Comparison of ENCODE assay signal across 11 cellular contexts in the genomic region with DNA sequence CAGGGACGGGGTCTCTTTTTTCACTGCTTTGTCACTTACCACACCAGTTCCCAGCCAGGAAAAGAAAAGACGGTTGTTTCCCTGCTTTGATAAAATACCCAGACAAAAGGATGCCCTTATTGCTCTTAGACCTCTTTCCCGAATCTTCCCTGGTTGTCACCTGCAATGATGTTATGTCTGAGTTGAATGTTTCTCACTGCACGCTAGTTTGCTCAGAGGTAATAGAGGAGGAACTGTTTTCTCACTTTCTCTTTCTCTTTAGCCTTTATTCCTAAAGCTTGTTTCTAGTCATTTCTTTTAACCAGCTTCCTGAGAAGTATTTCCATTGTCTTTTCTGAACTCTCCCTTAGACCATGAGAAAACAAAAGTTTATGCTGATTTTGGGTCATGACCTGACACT. TPM values are rescaled to one million over a fixed set of nuclear protein-coding genes. Genes with fewer than 3 reads are reported as not detected.
DNase-seq lines count a peak whose midpoint lies in the region; ATAC-seq and TF ChIP-seq lines count a peak whose summit lies in the region.
"Had no signal": no experiment of that assay in that cellular context is flagged by ENCODE, and none has a peak within 500 bp of the region (broad histone marks: within the 10 kb centered on the region; RNA-seq: fewer than 3 reads in every experiment).

No MANE protein-coding gene starts in this region.

- DNase-seq in activated naive CD4-positive, alpha-beta T cell treated with anti-CD3 and anti-CD28 coated beads, Interleukin-2, amount 10 ng/mL, durations not matched to agents 7 days and 5 days, result no peak
- DNase-seq in activated naive CD4-positive, alpha-beta T cell treated with Interleukin-2 at 50 U/mL for 16 hours, result no peak
- no peak for DNase-seq in T-helper 2 cell treated with Interferon-gamma antibody and Interleukin-4, amounts not matched to agents 5 μg/mL and 100 μg/mL, for 36 hours (ENCODE audit: low spot score)
- DNase-seq in stimulated activated naive CD8-positive, alpha-beta T cell treated with anti-CD3 and anti-CD28 coated beads, Interleukin-15, amount 100 ng/mL, for 72 hours, result no peak
- no peak for DNase-seq in uterus
- no peak for DNase-seq in thyroid gland
- no peak for DNase-seq in effector CD4-positive, alpha-beta T cell

- intact Hi-C loops in uterus (cut with DNase I; ENCODE audit: low total_unique reads), result no loop called here
- intact Hi-C loops in thyroid gland (cut with DNase I), result no loop called here

- H3K27me3 Mint-ChIP-seq in activated naive CD4-positive, alpha-beta T cell treated with anti-CD3 and anti-CD28 coated beads, Interleukin-2, amount 10 ng/mL, durations not matched to agents 7 days and 5 days, result no peaks in the 10 kb centered on the region
- no peaks in the 10 kb centered on the region for H3K27me3 Mint-ChIP-seq in T-helper 2 cell treated with Interferon-gamma antibody and Interleukin-4, amounts not matched to agents 5 μg/mL and 100 μg/mL, for 36 hours (ENCODE audit: low read depth)
- H3K27me3 Mint-ChIP-seq in stimulated activated naive CD8-positive, alpha-beta T cell treated with anti-CD3 and anti-CD28 coated beads, Interleukin-15, amount 100 ng/mL, for 72 hours, result no peaks in the 10 kb centered on the region

- peak overlapping the region; percentile 41 for H3K4me3 Mint-ChIP-seq in activated naive CD4-positive, alpha-beta T cell treated with anti-CD3 and anti-CD28 coated beads, Interleukin-2, amount 10 ng/mL, durations not matched to agents 7 days and 5 days
- H3K4me3 Mint-ChIP-seq in T-helper 2 cell treated with Interferon-gamma antibody and Interleukin-4, amounts not matched to agents 5 μg/mL and 100 μg/mL, for 36 hours, result peak overlapping the region; percentile 75
- peak overlapping the region; percentile 58 to 80 for H3K4me3 Mint-ChIP-seq in stimulated activated naive CD8-positive, alpha-beta T cell treated with anti-CD3 and anti-CD28 coated beads, Interleukin-15, amount 100 ng/mL, for 72 hours

- peaks cover 4% of the 10 kb centered on the region for H3K36me3 Mint-ChIP-seq in activated naive CD4-positive, alpha-beta T cell treated with anti-CD3 and anti-CD28 coated beads, Interleukin-2, amount 10 ng/mL, durations not matched to agents 7 days and 5 days
- H3K36me3 Mint-ChIP-seq in T-helper 2 cell treated with Interferon-gamma antibody and Interleukin-4, amounts not matched to agents 5 μg/mL and 100 μg/mL, for 36 hours (ENCODE audit: low read depth), result no peaks in the 10 kb centered on the region

- H3K36me3 ChIP-seq in uterus, result no peaks in the 10 kb centered on the region
- H3K36me3 ChIP-seq in thyroid gland, result no peaks in the 10 kb centered on the region

- no peak for TF ChIP-seq CTCF in uterus (IDR thresholded peaks at IDR 0.05)
- TF ChIP-seq CTCF in thyroid gland (IDR thresholded peaks at IDR 0.05), result no peak

- peak; percentile 87 for ATAC-seq in HG02884 (IDR thresholded peaks at IDR 0.05; ENCODE audit: unreplicated experiment)
- ATAC-seq in stimulated activated naive CD8-positive, alpha-beta T cell treated with anti-CD3 and anti-CD28 coated beads, Interleukin-15, amount 100 ng/mL, for 72 hours, result peak; percentile 63
- ATAC-seq: K562 had no signal

- CTCF ChIA-PET in activated naive CD4-positive, alpha-beta T cell treated with anti-CD3 and anti-CD28 coated beads, Interleukin-2, amount 10 ng/mL, durations not matched to agents 7 days and 5 days (lab: Charles Lee), result interaction anchor here (2.8 kb wide), 1 partner anchor 15 kb away, joined by 9 read pairs; no protein-coding TSS in a partner anchor

- H3K4me1 Mint-ChIP-seq in activated naive CD4-positive, alpha-beta T cell treated with anti-CD3 and anti-CD28 coated beads, Interleukin-2, amount 10 ng/mL, durations not matched to agents 7 days and 5 days, result peaks cover 20% of the 10 kb centered on the region
- H3K4me1 Mint-ChIP-seq in T-helper 2 cell treated with Interferon-gamma antibody and Interleukin-4, amounts not matched to agents 5 μg/mL and 100 μg/mL, for 36 hours (ENCODE audit: low read depth), result peaks cover 16% of the 10 kb centered on the region
- peaks cover 10% of the 10 kb centered on the region for H3K4me1 Mint-ChIP-seq in stimulated activated naive CD8-positive, alpha-beta T cell treated with anti-CD3 and anti-CD28 coated beads, Interleukin-15, amount 100 ng/mL, for 72 hours

- H3K27ac Mint-ChIP-seq in activated naive CD4-positive, alpha-beta T cell treated with anti-CD3 and anti-CD28 coated beads, Interleukin-2, amount 10 ng/mL, durations not matched to agents 7 days and 5 days, result peak overlapping the region; percentile 75
- peak overlapping the region; percentile 88 for H3K27ac Mint-ChIP-seq in T-helper 2 cell treated with Interferon-gamma antibody and Interleukin-4, amounts not matched to agents 5 μg/mL and 100 μg/mL, for 36 hours
- H3K27ac Mint-ChIP-seq in stimulated activated naive CD8-positive, alpha-beta T cell treated with anti-CD3 and anti-CD28 coated beads, Interleukin-15, amount 100 ng/mL, for 72 hours, result peak overlapping the region; percentile 72 to 92

- 73 to 78% methylated on average over 4 of the region's 4 CpGs for WGBS in thyroid gland, 2 donors

- H3K9me3 ChIP-seq in uterus (no peaks in the 10 kb centered on the region), thyroid gland (no peaks in the 10 kb centered on the region)

- H3K4me1 ChIP-seq in uterus (no peaks in the 10 kb centered on the region), thyroid gland (no peaks in the 10 kb centered on the region)

- H3K27ac ChIP-seq in uterus (peak overlapping the region in 1 of 2 donors; percentile 30), thyroid gland (no peak overlapping the region)
- H3K27ac ChIP-seq: C4-2B, VCaP had no signal

- no peaks in the 10 kb centered on the region for H3K9me3 Mint-ChIP-seq in activated naive CD4-positive, alpha-beta T cell treated with anti-CD3 and anti-CD28 coated beads, Interleukin-2, amount 10 ng/mL, durations not matched to agents 7 days and 5 days
- H3K9me3 Mint-ChIP-seq in T-helper 2 cell treated with Interferon-gamma antibody and Interleukin-4, amounts not matched to agents 5 μg/mL and 100 μg/mL, for 36 hours, result no peaks in the 10 kb centered on the region
- no peaks in the 10 kb centered on the region for H3K9me3 Mint-ChIP-seq in stimulated activated naive CD8-positive, alpha-beta T cell treated with anti-CD3 and anti-CD28 coated beads, Interleukin-15, amount 100 ng/mL, for 72 hours

- H3K4me3 ChIP-seq in uterus (no peak overlapping the region), thyroid gland (replicated peaks in 1 of 3) (no peak overlapping the region)
- H3K4me3 ChIP-seq: K562 had no signal

- TF ChIP-seq POLR2A in uterus (IDR thresholded peaks at IDR 0.05) (no peak), thyroid gland (IDR thresholded peaks at IDR 0.05) (no peak)

- H3K27me3 ChIP-seq in uterus (no peaks in the 10 kb centered on the region), thyroid gland (no peaks in the 10 kb centered on the region)

RNA-seq across cellular contexts. Expression of a gene that starts 32.9 kb away (rescaled TPM):
- 10 to 100 TPM in 1 of 4 donors, 1 to 10 TPM in 3; 2.8 to 13.5 (median 6.9) TPM for total RNA-seq in uterus
- 1 to 10 TPM; 2.6 to 9.3 (median 6.4) TPM for total RNA-seq in thyroid gland
